In the genomic region with DNA sequence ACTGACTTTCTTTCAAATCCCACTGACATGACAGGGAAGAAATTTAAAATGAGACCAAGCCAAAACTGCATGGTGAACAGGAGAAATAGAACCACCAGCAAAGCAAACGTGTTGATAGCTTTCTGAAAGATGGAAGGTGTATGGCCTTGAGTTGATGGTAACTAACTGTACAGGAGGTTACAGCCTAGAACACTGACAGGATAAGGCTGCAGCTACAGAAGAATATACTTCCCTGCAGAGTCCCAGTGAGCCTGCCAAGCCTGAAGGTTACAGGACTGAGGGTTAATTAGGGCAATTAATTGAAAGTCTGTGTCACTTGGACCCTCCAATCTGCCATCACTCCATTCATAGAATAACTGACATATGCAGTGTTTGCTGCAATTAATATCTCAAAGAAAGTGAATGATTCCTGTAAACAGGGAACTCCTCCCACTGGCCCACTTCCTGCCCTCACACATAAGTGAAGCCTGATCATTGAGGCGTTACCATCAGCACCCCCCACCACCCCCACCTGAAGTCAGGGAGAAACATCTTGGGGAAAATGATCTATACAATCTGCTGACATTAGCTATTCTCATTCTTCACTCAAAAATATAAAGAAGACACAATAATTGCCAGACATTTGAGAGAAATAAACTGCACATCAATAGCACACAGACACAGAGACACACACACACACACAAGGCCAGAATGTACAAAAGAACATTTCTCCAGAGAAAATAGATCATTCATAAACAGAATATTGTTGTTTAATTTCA, we compare ENCODE assay signal across 17 cellular contexts.
DNase-seq lines count a peak whose midpoint lies in the region; ATAC-seq and TF ChIP-seq lines count a peak whose summit lies in the region.
"Had no signal": no experiment of that assay in that cellular context is flagged by ENCODE, and none has a peak within 500 bp of the region (broad histone marks: within the 10 kb centered on the region; RNA-seq: fewer than 3 reads in every experiment).

No MANE protein-coding gene starts in this region.

- H3K27me3 ChIP-seq in osteoblast (ENCODE audit: insufficient read depth, low read length) = no peaks in the 10 kb centered on the region
- H3K27me3 ChIP-seq: tibial artery had no signal

- H3K36me3 ChIP-seq in osteoblast (ENCODE audit: insufficient read depth, low read length) = no peaks in the 10 kb centered on the region
- H3K36me3 ChIP-seq: tibial artery had no signal

- intact Hi-C loops in activated T-helper 2 cell treated with anti-CD3 and anti-CD28 coated beads, Interferon-gamma antibody, Interleukin-2, Interleukin-4, amounts not matched to agents 10 μg/mL and 5 μg/mL and 100 μg/mL, durations not matched to agents 14 hours and 24 hours and 36 hours (cut with micrococcal nuclease) = no loop called here

- no peaks in the 10 kb centered on the region for H3K27me3 Mint-ChIP-seq in T-helper 1 cell treated with Interleukin-12 subunit alpha and Interleukin-12 subunit beta and Interleukin-4 antibody, amounts not matched to agents 30 μg/mL and 1 μg/mL, for 36 hours (ENCODE audit: low read depth)
- H3K27me3 Mint-ChIP-seq in nephron progenitor cell (ENCODE audit: low read depth, poor library complexity) = peaks cover 8% of the 10 kb centered on the region
- H3K27me3 Mint-ChIP-seq in activated T-helper 2 cell treated with anti-CD3 and anti-CD28 coated beads, Interferon-gamma antibody, Interleukin-2, Interleukin-4, amounts not matched to agents 10 μg/mL and 5 μg/mL and 100 μg/mL, durations not matched to agents 14 hours and 24 hours and 36 hours (ENCODE audit: low read depth) = no peaks in the 10 kb centered on the region

- peak; percentile 46 for ATAC-seq in GM21528 (IDR thresholded peaks at IDR 0.05; ENCODE audit: low FRiP score, unreplicated experiment)
- peak; percentile 71 for ATAC-seq in HG03457 (IDR thresholded peaks at IDR 0.05; ENCODE audit: unreplicated experiment)
- ATAC-seq: activated CD4-positive, CD25-positive, alpha-beta regulatory T cell treated with anti-CD3 and anti-CD28 coated beads, Interleukin-2, amount 50 U/mL, for 24 hours; left colon had no signal

- no peak overlapping the region for H3K4me2 ChIP-seq in osteoblast (ENCODE audit: insufficient read depth, low read length)

- no peaks in the 10 kb centered on the region for H3K9me3 ChIP-seq in osteoblast (ENCODE audit: low read depth, low read length)
- H3K9me3 ChIP-seq: tibial artery had no signal

- no peaks in the 10 kb centered on the region for H3K4me1 ChIP-seq in osteoblast (ENCODE audit: insufficient read depth, low read length)
- H3K4me1 ChIP-seq: tibial artery had no signal

- TF ChIP-seq CTCF in nephron progenitor cell (IDR thresholded peaks at IDR 0.05) = no peak
- TF ChIP-seq CTCF in osteoblast (IDR thresholded peaks at IDR 0.05; ENCODE audit: extremely low read depth, low read depth, low read length) = no peak

- no peak overlapping the region for H2AFZ ChIP-seq in osteoblast (ENCODE audit: low read length)

- no peak overlapping the region for H3K4me3 ChIP-seq in osteoblast (ENCODE audit: insufficient read depth, low read length)
- H3K4me3 ChIP-seq: tibial artery had no signal

- no peaks in the 10 kb centered on the region for H3K79me2 ChIP-seq in osteoblast (ENCODE audit: insufficient read depth, low read length)

- H3K27ac Mint-ChIP-seq in T-helper 1 cell treated with Interleukin-12 subunit alpha and Interleukin-12 subunit beta and Interleukin-4 antibody, amounts not matched to agents 30 μg/mL and 1 μg/mL, for 36 hours = peak overlapping the region; percentile 39
- peak overlapping the region; percentile 3 for H3K27ac Mint-ChIP-seq in nephron progenitor cell
- H3K27ac Mint-ChIP-seq in activated T-helper 2 cell treated with anti-CD3 and anti-CD28 coated beads, Interferon-gamma antibody, Interleukin-2, Interleukin-4, amounts not matched to agents 10 μg/mL and 5 μg/mL and 100 μg/mL, durations not matched to agents 14 hours and 24 hours and 36 hours = no peak overlapping the region

- no peaks in the 10 kb centered on the region for H3K36me3 Mint-ChIP-seq in T-helper 1 cell treated with Interleukin-12 subunit alpha and Interleukin-12 subunit beta and Interleukin-4 antibody, amounts not matched to agents 30 μg/mL and 1 μg/mL, for 36 hours (ENCODE audit: low read depth)
- no peaks in the 10 kb centered on the region for H3K36me3 Mint-ChIP-seq in nephron progenitor cell (ENCODE audit: low read depth)
- H3K36me3 Mint-ChIP-seq in activated T-helper 2 cell treated with anti-CD3 and anti-CD28 coated beads, Interferon-gamma antibody, Interleukin-2, Interleukin-4, amounts not matched to agents 10 μg/mL and 5 μg/mL and 100 μg/mL, durations not matched to agents 14 hours and 24 hours and 36 hours (ENCODE audit: low read depth) = no peaks in the 10 kb centered on the region

- DNase-seq in T-helper 1 cell = no peak
- DNase-seq in nephron progenitor cell = no peak
- DNase-seq in osteoblast (ENCODE audit: insufficient read length, low spot score, missing footprints) = no peak
- no peak for DNase-seq in activated T-helper 2 cell treated with anti-CD3 and anti-CD28 coated beads, Interferon-gamma antibody, Interleukin-2, Interleukin-4, amounts not matched to agents 10 μg/mL and 5 μg/mL and 100 μg/mL, durations not matched to agents 14 hours and 24 hours and 36 hours (ENCODE audit: low spot score)
- no peak for DNase-seq in RKO (ENCODE audit: low spot score)
- DNase-seq: activated effector memory CD4-positive, alpha-beta T cell treated with anti-CD3 and anti-CD28 coated beads, Interleukin-2, amount 50 U/mL, for 16 hours; DMS79 treated with DMSO at 0.1 percent for 48 hours; glutamatergic neuron; left colon; NCI-H82; tibial artery had no signal

- no peak overlapping the region for H3K4me3 Mint-ChIP-seq in T-helper 1 cell treated with Interleukin-12 subunit alpha and Interleukin-12 subunit beta and Interleukin-4 antibody, amounts not matched to agents 30 μg/mL and 1 μg/mL, for 36 hours
- no peak overlapping the region for H3K4me3 Mint-ChIP-seq in nephron progenitor cell
- H3K4me3 Mint-ChIP-seq in activated T-helper 2 cell treated with anti-CD3 and anti-CD28 coated beads, Interferon-gamma antibody, Interleukin-2, Interleukin-4, amounts not matched to agents 10 μg/mL and 5 μg/mL and 100 μg/mL, durations not matched to agents 14 hours and 24 hours and 36 hours (ENCODE audit: low read depth) = no peak overlapping the region
- H3K4me3 Mint-ChIP-seq: neural crest cell had no signal

- no peaks in the 10 kb centered on the region for H4K20me1 ChIP-seq in osteoblast (ENCODE audit: insufficient read depth, low read length)

- H3K4me1 Mint-ChIP-seq in T-helper 1 cell treated with Interleukin-12 subunit alpha and Interleukin-12 subunit beta and Interleukin-4 antibody, amounts not matched to agents 30 μg/mL and 1 μg/mL, for 36 hours (ENCODE audit: low read depth) = peaks cover 16% of the 10 kb centered on the region
- peaks cover 15% of the 10 kb centered on the region for H3K4me1 Mint-ChIP-seq in nephron progenitor cell
- peaks cover 14% of the 10 kb centered on the region for H3K4me1 Mint-ChIP-seq in activated T-helper 2 cell treated with anti-CD3 and anti-CD28 coated beads, Interferon-gamma antibody, Interleukin-2, Interleukin-4, amounts not matched to agents 10 μg/mL and 5 μg/mL and 100 μg/mL, durations not matched to agents 14 hours and 24 hours and 36 hours (ENCODE audit: low read depth)

- no peak overlapping the region for H3K27ac ChIP-seq in osteoblast (ENCODE audit: low read depth, low read length)
- H3K27ac ChIP-seq: HL-60, tibial artery had no signal

- H3K9me3 Mint-ChIP-seq in T-helper 1 cell treated with Interleukin-12 subunit alpha and Interleukin-12 subunit beta and Interleukin-4 antibody, amounts not matched to agents 30 μg/mL and 1 μg/mL, for 36 hours = no peaks in the 10 kb centered on the region
- no peaks in the 10 kb centered on the region for H3K9me3 Mint-ChIP-seq in nephron progenitor cell
- H3K9me3 Mint-ChIP-seq in activated T-helper 2 cell treated with anti-CD3 and anti-CD28 coated beads, Interferon-gamma antibody, Interleukin-2, Interleukin-4, amounts not matched to agents 10 μg/mL and 5 μg/mL and 100 μg/mL, durations not matched to agents 14 hours and 24 hours and 36 hours = no peaks in the 10 kb centered on the region
